ENCODE assay signal across 8 cellular contexts in genomic region chr14:100065942-100066574, GRCh38. TPM values are rescaled to one million over a fixed set of nuclear protein-coding genes. Genes with fewer than 3 reads are reported as not detected.
DNase-seq lines count a peak whose midpoint lies in the region; ATAC-seq and TF ChIP-seq lines count a peak whose summit lies in the region.

No MANE protein-coding gene starts in this region.

- H3K4me3 Mint-ChIP-seq in memory B cell: peak overlapping the region; percentile 87

- peak; percentile 35 for TF ChIP-seq POLR2A in transverse colon (IDR thresholded peaks at IDR 0.05)

- no peak for TF ChIP-seq CTCF in HL-60 (IDR thresholded peaks at IDR 0.05; ENCODE audit: insufficient read depth, low read length)
- no peak for TF ChIP-seq CTCF in transverse colon (IDR thresholded peaks at IDR 0.05)

- H3K4me1 ChIP-seq in transverse colon (peaks cover 0 to 14% (median 0%) of the 10 kb centered on the region in 4 donors), HAP-1 (no peaks in the 10 kb centered on the region)

- in situ Hi-C loops in transverse colon (cut with MboI; ENCODE audit: low pct_ligation_motif_present in 1 of 4, low pct_unique_long_range_greater_than_20kb in 1 of 4, low sequenced_read_pairs in 3 of 4) (no loop called here), HAP-1 (cut with MboI; ENCODE audit: low sequenced_read_pairs) (no loop called here)

- H3K27ac ChIP-seq in HL-60 (replicated peaks) (peak overlapping the region; percentile 85), transverse colon (peak overlapping the region; percentile 67 to 82 (median 76))

- WGBS in transverse colon (ENCODE audit: low coverage in 1 of 2), 2 donors: 71 to 79% methylated on average over 10 of the region's 10 CpGs

- no peak for TF ChIP-seq EP300 in transverse colon (IDR thresholded peaks at IDR 0.05; ENCODE audit: low read depth)

- DNase-seq in HL-60 (ENCODE audit: low read depth in 1 of 2, low spot score in 1 of 2) (peak; percentile 53 to 92), activated T-cell treated with anti-CD3 and anti-CD28 coated beads for 1 hour (ENCODE audit: low read depth) (peak; percentile 59), memory B cell (ENCODE audit: low spot score in 2 of 2) (peak in 1 of 2 donors; percentile 29), transverse colon (peak; percentile 66), amniotic stem cell (lab: John Stamatoyannopoulos, UW) (no peak), AG08395 (ENCODE audit: low spot score) (no peak), HAP-1 (ENCODE audit: low spot score in 2 of 2) (no peak)

- peaks cover 43% of the 10 kb centered on the region for H3K4me1 Mint-ChIP-seq in memory B cell

- no peaks in the 10 kb centered on the region for H3K9me3 ChIP-seq in transverse colon
- H3K9me3 ChIP-seq in HAP-1: no peaks in the 10 kb centered on the region

- no peak overlapping the region; the same call in 1 of the 2 replicates for H3K4me3 ChIP-seq in HL-60 (replicated peaks; ENCODE audit: insufficient read depth, low read length)
- peak overlapping the region in 2 of 4 donors; percentile 4 to 30 for H3K4me3 ChIP-seq in transverse colon
- no peak overlapping the region for H3K4me3 ChIP-seq in HAP-1

- H3K27ac Mint-ChIP-seq in memory B cell: peak overlapping the region; percentile 85

- no peaks in the 10 kb centered on the region for H3K9me3 Mint-ChIP-seq in memory B cell

- intact Hi-C loops in transverse colon (cut with DNase I; ENCODE audit: low total_unique reads): no loop called here

- peaks cover 4% of the 10 kb centered on the region for H3K36me3 Mint-ChIP-seq in memory B cell

- H3K27me3 ChIP-seq in HL-60 (ENCODE audit: insufficient read depth, poor library complexity, severe bottlenecking) (no peaks in the 10 kb centered on the region), transverse colon (no peaks in the 10 kb centered on the region), HAP-1 (ENCODE audit: low read depth) (no peaks in the 10 kb centered on the region)

- no peaks in the 10 kb centered on the region for H3K27me3 Mint-ChIP-seq in memory B cell

- H3K36me3 ChIP-seq in transverse colon (no peaks in the 10 kb centered on the region), HAP-1 (replicated peaks) (no peaks in the 10 kb centered on the region)

- ATAC-seq in GM19455 (IDR thresholded peaks at IDR 0.05; ENCODE audit: unreplicated experiment) (peak; percentile 45), memory B cell (ENCODE audit: low read depth) (peak; percentile 34)

RNA-seq across cellular contexts. Expression of gene EVL, which starts 0.8 kb away (rescaled TPM):
- 10 to 100 TPM; 22.8 to 86.4 (median 45.2) TPM for total RNA-seq in transverse colon

Comparison
In these comparisons a context has a peak if more than half of its experiments do, and no peak if none do; other contexts are left out.
1. DNase-seq: peak in HL-60 (2 of 2), activated T-cell treated with anti-CD3 and anti-CD28 coated beads for 1 hour (single experiment) and transverse colon (single experiment); none in amniotic stem cell (single experiment), AG08395 (single experiment) and HAP-1 (0 of 2).